ENCODE assay signal across 1 cellular context in the genomic region with DNA sequence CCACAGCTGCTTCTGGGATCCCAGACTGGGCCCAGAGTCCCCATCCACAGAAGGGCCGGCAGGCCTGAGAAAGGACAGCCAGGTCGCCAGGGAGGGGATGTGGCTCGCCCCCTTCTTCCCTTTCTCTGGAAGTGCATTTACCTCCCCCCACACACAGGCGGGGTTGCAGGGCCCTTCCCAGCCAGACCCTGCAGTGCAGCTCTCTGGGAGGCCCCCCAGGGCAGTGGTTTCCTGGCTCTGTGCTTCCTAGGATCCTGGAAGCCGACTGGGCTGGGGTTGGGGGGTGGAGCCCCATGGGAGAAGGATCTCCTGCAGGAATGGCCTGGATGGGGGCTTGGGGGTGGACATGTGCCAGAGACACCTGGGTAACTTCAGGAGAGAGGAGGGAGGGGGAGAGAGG.
TF ChIP-seq lines count a peak whose summit lies in the region.

No MANE protein-coding gene starts in this region.

TF ChIP-seq in GM23338, 12 proteins besides CTCF, POLR2A, EP300 and RAD21 (continued from another document):
- TF ChIP-seq, protein P1, sequence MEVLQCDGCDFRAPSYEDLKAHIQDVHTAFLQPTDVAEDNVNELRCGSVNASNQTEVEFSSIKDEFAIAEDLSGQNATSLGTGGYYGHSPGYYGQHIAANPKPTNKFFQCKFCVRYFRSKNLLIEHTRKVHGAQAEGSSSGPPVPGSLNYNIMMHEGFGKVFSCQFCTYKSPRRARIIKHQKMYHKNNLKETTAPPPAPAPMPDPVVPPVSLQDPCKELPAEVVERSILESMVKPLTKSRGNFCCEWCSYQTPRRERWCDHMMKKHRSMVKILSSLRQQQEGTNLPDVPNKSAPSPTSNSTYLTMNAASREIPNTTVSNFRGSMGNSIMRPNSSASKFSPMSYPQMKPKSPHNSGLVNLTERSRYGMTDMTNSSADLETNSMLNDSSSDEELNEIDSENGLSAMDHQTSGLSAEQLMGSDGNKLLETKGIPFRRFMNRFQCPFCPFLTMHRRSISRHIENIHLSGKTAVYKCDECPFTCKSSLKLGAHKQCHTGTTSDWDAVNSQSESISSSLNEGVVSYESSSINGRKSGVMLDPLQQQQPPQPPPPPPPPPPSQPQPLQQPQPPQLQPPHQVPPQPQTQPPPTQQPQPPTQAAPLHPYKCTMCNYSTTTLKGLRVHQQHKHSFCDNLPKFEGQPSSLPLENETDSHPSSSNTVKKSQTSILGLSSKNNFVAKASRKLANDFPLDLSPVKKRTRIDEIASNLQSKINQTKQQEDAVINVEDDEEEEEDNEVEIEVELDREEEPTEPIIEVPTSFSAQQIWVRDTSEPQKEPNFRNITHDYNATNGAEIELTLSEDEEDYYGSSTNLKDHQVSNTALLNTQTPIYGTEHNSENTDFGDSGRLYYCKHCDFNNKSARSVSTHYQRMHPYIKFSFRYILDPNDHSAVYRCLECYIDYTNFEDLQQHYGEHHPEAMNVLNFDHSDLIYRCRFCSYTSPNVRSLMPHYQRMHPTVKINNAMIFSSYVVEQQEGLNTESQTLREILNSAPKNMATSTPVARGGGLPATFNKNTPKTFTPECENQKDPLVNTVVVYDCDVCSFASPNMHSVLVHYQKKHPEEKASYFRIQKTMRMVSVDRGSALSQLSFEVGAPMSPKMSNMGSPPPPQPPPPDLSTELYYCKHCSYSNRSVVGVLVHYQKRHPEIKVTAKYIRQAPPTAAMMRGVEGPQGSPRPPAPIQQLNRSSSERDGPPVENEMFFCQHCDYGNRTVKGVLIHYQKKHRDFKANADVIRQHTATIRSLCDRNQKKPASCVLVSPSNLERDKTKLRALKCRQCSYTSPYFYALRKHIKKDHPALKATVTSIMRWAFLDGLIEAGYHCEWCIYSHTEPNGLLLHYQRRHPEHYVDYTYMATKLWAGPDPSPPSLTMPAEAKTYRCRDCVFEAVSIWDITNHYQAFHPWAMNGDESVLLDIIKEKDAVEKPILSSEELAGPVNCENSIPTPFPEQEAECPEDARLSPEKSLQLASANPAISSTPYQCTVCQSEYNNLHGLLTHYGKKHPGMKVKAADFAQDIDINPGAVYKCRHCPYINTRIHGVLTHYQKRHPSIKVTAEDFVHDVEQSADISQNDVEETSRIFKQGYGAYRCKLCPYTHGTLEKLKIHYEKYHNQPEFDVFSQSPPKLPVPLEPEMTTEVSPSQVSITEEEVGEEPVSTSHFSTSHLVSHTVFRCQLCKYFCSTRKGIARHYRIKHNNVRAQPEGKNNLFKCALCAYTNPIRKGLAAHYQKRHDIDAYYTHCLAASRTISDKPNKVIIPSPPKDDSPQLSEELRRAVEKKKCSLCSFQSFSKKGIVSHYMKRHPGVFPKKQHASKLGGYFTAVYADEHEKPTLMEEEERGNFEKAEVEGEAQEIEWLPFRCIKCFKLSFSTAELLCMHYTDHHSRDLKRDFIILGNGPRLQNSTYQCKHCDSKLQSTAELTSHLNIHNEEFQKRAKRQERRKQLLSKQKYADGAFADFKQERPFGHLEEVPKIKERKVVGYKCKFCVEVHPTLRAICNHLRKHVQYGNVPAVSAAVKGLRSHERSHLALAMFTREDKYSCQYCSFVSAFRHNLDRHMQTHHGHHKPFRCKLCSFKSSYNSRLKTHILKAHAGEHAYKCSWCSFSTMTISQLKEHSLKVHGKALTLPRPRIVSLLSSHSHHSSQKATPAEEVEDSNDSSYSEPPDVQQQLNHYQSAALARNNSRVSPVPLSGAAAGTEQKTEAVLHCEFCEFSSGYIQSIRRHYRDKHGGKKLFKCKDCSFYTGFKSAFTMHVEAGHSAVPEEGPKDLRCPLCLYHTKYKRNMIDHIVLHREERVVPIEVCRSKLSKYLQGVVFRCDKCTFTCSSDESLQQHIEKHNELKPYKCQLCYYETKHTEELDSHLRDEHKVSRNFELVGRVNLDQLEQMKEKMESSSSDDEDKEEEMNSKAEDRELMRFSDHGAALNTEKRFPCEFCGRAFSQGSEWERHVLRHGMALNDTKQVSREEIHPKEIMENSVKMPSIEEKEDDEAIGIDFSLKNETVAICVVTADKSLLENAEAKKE (CRISPR knock-in tag; IDR thresholded peaks at IDR 0.05): no peak
- TF ChIP-seq, protein P2, sequence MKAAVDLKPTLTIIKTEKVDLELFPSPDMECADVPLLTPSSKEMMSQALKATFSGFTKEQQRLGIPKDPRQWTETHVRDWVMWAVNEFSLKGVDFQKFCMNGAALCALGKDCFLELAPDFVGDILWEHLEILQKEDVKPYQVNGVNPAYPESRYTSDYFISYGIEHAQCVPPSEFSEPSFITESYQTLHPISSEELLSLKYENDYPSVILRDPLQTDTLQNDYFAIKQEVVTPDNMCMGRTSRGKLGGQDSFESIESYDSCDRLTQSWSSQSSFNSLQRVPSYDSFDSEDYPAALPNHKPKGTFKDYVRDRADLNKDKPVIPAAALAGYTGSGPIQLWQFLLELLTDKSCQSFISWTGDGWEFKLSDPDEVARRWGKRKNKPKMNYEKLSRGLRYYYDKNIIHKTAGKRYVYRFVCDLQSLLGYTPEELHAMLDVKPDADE (IDR thresholded peaks at IDR 0.05): no peak
- TF ChIP-seq ZNF114 (CRISPR knock-in tag; IDR thresholded peaks at IDR 0.05): no peak
- no peak for TF ChIP-seq EZH2phosphoT487 (IDR thresholded peaks at IDR 0.05; ENCODE audit: unreplicated experiment)
